Comparison of ENCODE assay signal across 1 cellular context in the genomic region with DNA sequence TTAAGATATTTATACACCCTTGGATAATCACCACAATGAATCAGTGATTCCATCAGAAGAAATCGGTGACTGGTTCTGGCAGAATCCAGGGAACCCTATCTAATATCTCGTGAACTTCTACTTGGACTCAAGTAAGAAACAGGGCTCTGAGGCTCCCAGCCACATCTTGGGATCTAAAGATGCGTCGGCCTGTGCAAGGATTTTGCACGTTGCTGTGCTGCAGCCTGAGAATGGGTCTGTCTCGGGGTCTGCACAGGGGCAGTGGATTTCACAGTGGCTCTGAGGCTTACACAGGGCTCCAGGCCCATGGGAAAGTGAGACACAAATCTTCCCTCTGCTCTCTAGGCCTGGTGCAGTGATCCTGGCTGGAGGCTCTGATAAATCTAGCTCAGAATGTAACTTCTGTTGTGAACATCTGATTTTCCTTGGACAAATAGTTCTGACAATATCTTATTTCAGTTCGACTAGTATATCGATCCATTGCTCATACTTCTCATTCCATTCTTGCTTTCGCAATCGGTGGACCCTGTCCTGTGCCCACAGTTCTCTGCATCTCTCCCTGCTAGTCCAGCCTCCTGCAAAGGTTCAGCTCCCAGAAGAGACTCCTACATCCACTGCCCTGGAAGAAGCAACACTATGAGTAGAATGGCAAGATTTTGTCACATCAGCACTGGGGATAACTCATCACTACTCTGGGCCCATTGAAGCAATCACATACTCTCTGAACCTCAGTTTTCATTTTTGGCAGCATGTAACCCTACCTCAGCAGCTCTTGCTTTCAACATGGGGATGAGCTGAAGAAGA.
TF ChIP-seq lines count a peak whose summit lies in the region.

No MANE protein-coding gene starts in this region.

TF ChIP-seq in HepG2, 621 proteins besides CTCF, POLR2A, EP300 and RAD21 (continued from another document):
- TF ChIP-seq, protein P1, sequence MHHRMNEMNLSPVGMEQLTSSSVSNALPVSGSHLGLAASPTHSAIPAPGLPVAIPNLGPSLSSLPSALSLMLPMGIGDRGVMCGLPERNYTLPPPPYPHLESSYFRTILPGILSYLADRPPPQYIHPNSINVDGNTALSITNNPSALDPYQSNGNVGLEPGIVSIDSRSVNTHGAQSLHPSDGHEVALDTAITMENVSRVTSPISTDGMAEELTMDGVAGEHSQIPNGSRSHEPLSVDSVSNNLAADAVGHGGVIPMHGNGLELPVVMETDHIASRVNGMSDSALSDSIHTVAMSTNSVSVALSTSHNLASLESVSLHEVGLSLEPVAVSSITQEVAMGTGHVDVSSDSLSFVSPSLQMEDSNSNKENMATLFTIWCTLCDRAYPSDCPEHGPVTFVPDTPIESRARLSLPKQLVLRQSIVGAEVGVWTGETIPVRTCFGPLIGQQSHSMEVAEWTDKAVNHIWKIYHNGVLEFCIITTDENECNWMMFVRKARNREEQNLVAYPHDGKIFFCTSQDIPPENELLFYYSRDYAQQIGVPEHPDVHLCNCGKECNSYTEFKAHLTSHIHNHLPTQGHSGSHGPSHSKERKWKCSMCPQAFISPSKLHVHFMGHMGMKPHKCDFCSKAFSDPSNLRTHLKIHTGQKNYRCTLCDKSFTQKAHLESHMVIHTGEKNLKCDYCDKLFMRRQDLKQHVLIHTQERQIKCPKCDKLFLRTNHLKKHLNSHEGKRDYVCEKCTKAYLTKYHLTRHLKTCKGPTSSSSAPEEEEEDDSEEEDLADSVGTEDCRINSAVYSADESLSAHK (CRISPR knock-in tag; IDR thresholded peaks at IDR 0.05; ENCODE audit: borderline replicate concordance) = no peak
- TF ChIP-seq, protein P2, sequence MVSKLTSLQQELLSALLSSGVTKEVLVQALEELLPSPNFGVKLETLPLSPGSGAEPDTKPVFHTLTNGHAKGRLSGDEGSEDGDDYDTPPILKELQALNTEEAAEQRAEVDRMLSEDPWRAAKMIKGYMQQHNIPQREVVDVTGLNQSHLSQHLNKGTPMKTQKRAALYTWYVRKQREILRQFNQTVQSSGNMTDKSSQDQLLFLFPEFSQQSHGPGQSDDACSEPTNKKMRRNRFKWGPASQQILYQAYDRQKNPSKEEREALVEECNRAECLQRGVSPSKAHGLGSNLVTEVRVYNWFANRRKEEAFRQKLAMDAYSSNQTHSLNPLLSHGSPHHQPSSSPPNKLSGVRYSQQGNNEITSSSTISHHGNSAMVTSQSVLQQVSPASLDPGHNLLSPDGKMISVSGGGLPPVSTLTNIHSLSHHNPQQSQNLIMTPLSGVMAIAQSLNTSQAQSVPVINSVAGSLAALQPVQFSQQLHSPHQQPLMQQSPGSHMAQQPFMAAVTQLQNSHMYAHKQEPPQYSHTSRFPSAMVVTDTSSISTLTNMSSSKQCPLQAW (CRISPR knock-in tag; IDR thresholded peaks at IDR 0.05) = peak; percentile 72; the same call in 1 of the 2 replicates
- TF ChIP-seq ZNF850 (CRISPR knock-in tag; conservative IDR thresholded peaks at IDR 0.05) = no peak
- 0 out of 2 replicates have a peak, but pooled peaks have one; percentile 52 for TF ChIP-seq BRCA1 (CRISPR knock-in tag; IDR thresholded peaks at IDR 0.05)
- no peak for TF ChIP-seq ZNF430 (CRISPR knock-in tag; IDR thresholded peaks at IDR 0.05)
- peak; percentile 48; the same call in 1 of the 2 replicates for TF ChIP-seq KAT8 (CRISPR knock-in tag; IDR thresholded peaks at IDR 0.05)
- TF ChIP-seq ZNF552 (CRISPR knock-in tag; IDR thresholded peaks at IDR 0.05; ENCODE audit: borderline replicate concordance) = no peak
- 0 out of 2 replicates have a peak, but pooled peaks have one; percentile 24 for TF ChIP-seq GABPB1 (CRISPR knock-in tag; IDR thresholded peaks at IDR 0.05)
- no peak for TF ChIP-seq CENPX (CRISPR knock-in tag; IDR thresholded peaks at IDR 0.05)
- TF ChIP-seq PHF21A (CRISPR knock-in tag; IDR thresholded peaks at IDR 0.05) = peak; percentile 87
- TF ChIP-seq ZNF24 (IDR thresholded peaks at IDR 0.05) = no peak
- TF ChIP-seq, protein P3, sequence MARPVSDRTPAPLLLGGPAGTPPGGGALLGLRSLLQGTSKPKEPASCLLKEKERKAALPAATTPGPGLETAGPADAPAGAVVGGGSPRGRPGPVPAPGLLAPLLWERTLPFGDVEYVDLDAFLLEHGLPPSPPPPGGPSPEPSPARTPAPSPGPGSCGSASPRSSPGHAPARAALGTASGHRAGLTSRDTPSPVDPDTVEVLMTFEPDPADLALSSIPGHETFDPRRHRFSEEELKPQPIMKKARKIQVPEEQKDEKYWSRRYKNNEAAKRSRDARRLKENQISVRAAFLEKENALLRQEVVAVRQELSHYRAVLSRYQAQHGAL (CRISPR knock-in tag; IDR thresholded peaks at IDR 0.05; ENCODE audit: not compliant biosample characterization) = no peak
- TF ChIP-seq, protein P4, sequence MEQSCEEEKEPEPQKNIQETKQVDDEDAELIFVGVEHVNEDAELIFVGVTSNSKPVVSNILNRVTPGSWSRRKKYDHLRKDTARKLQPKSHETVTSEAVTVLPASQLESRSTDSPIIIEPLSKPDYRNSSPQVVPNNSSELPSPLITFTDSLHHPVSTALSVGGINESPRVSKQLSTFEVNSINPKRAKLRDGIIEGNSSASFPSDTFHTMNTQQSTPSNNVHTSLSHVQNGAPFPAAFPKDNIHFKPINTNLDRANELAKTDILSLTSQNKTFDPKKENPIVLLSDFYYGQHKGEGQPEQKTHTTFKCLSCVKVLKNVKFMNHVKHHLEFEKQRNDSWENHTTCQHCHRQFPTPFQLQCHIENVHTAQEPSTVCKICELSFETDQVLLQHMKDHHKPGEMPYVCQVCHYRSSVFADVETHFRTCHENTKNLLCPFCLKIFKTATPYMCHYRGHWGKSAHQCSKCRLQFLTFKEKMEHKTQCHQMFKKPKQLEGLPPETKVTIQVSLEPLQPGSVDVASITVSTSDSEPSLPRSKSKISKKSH (CRISPR knock-in tag; IDR thresholded peaks at IDR 0.05; ENCODE audit: borderline replicate concordance) = no peak
- TF ChIP-seq NCOR1 (IDR thresholded peaks at IDR 0.05; ENCODE audit: borderline replicate concordance, low read length) = peak; percentile 82; the same call in 1 of the 2 replicates
- TF ChIP-seq, protein P5, sequence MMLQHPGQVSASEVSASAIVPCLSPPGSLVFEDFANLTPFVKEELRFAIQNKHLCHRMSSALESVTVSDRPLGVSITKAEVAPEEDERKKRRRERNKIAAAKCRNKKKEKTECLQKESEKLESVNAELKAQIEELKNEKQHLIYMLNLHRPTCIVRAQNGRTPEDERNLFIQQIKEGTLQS (CRISPR knock-in tag; IDR thresholded peaks at IDR 0.05) = peak; percentile 26; the same call in 1 of the 2 replicates
- TF ChIP-seq, protein P6, sequence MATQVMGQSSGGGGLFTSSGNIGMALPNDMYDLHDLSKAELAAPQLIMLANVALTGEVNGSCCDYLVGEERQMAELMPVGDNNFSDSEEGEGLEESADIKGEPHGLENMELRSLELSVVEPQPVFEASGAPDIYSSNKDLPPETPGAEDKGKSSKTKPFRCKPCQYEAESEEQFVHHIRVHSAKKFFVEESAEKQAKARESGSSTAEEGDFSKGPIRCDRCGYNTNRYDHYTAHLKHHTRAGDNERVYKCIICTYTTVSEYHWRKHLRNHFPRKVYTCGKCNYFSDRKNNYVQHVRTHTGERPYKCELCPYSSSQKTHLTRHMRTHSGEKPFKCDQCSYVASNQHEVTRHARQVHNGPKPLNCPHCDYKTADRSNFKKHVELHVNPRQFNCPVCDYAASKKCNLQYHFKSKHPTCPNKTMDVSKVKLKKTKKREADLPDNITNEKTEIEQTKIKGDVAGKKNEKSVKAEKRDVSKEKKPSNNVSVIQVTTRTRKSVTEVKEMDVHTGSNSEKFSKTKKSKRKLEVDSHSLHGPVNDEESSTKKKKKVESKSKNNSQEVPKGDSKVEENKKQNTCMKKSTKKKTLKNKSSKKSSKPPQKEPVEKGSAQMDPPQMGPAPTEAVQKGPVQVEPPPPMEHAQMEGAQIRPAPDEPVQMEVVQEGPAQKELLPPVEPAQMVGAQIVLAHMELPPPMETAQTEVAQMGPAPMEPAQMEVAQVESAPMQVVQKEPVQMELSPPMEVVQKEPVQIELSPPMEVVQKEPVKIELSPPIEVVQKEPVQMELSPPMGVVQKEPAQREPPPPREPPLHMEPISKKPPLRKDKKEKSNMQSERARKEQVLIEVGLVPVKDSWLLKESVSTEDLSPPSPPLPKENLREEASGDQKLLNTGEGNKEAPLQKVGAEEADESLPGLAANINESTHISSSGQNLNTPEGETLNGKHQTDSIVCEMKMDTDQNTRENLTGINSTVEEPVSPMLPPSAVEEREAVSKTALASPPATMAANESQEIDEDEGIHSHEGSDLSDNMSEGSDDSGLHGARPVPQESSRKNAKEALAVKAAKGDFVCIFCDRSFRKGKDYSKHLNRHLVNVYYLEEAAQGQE (IDR thresholded peaks at IDR 0.05; ENCODE audit: borderline replicate concordance in 1 of 2, low read depth in 1 of 2, low read length in 2 of 2) = 0 out of 4 replicates have a peak, but pooled peaks of 1 of the 2 experiments have one; percentile 33
